1 cellular context compared by ENCODE assay signal in genomic region chr4:10006604-10007435, GRCh38.
TF ChIP-seq lines count a peak whose summit lies in the region.

No MANE protein-coding gene starts in this region.

TF ChIP-seq in GM12878, 131 proteins besides CTCF, POLR2A, EP300 and RAD21 (continued from another document and continues in another):
- TF ChIP-seq PKNOX1 (IDR thresholded peaks at IDR 0.05) (no peak), RUNX3 (IDR thresholded peaks at IDR 0.05; ENCODE audit: low read length) (peak; percentile 64), HCFC1 (IDR thresholded peaks at IDR 0.05; ENCODE audit: low read length) (no peak), POLR2AphosphoS2 (IDR thresholded peaks at IDR 0.05; ENCODE audit: low read depth, low read length) (no peak), JUND (IDR thresholded peaks at IDR 0.05; ENCODE audit: low read depth, low read length) (no peak), JUNB (IDR thresholded peaks at IDR 0.05) (no peak), FOXM1 (IDR thresholded peaks at IDR 0.05; ENCODE audit: low read depth, low read length) (no peak), DPF2 (IDR thresholded peaks at IDR 0.05) (peak; percentile 27; the same call in 1 of the 2 replicates), CHD1 (IDR thresholded peaks at IDR 0.05; ENCODE audit: low read depth, low read length) (0 out of 2 replicates have a peak, but pooled peaks have one; percentile 30), SMAD5 (IDR thresholded peaks at IDR 0.05; ENCODE audit: low read depth) (no peak), PML (IDR thresholded peaks at IDR 0.05; ENCODE audit: low read length) (no peak; the same call in 1 of the 2 replicates), CBX3 (IDR thresholded peaks at IDR 0.05; ENCODE audit: borderline replicate concordance, low read depth) (no peak), YY1 (IDR thresholded peaks at IDR 0.05; ENCODE audit: low read depth, low read length) (peak; percentile 40; the same call in 1 of the 2 replicates), ASH2L (IDR thresholded peaks at IDR 0.05; ENCODE audit: borderline replicate concordance, low read depth) (no peak), MLLT1 (IDR thresholded peaks at IDR 0.05) (peak; percentile 82), SKIL (IDR thresholded peaks at IDR 0.05; ENCODE audit: low read depth, poor library complexity, severe bottlenecking) (no peak), MEF2B (IDR thresholded peaks at IDR 0.05; ENCODE audit: partially characterized antibody, poor library complexity, severe bottlenecking) (peak; percentile 94), PAX5 (IDR thresholded peaks at IDR 0.05; ENCODE audit: borderline replicate concordance, low read depth, low read length) (no peak), FOS (IDR thresholded peaks at IDR 0.05; ENCODE audit: borderline replicate concordance, extremely low read depth, insufficient read length) (no peak), SP1 (IDR thresholded peaks at IDR 0.05; ENCODE audit: low read depth, low read length) (no peak), CHD2 (IDR thresholded peaks at IDR 0.05; ENCODE audit: borderline replicate concordance, low read depth, low read length) (0 out of 2 replicates have a peak, but pooled peaks have one; percentile 14), REST (IDR thresholded peaks at IDR 0.05; ENCODE audit: low read depth, low read length) (no peak), EED (IDR thresholded peaks at IDR 0.05; ENCODE audit: low read depth) (peak; percentile 96), RFX5 (IDR thresholded peaks at IDR 0.05; ENCODE audit: low read depth, low read length) (no peak), SMC3 (IDR thresholded peaks at IDR 0.05; ENCODE audit: borderline replicate concordance, low read length) (peak; percentile 7; the same call in 1 of the 2 replicates), BMI1 (IDR thresholded peaks at IDR 0.05; ENCODE audit: borderline replicate concordance) (no peak), CHD4 (IDR thresholded peaks at IDR 0.05) (no peak), SUPT20H (IDR thresholded peaks at IDR 0.05; ENCODE audit: borderline replicate concordance, control insufficient read depth, low read depth, low read length) (no peak), NFXL1 (IDR thresholded peaks at IDR 0.05; ENCODE audit: borderline replicate concordance) (no peak), HSF1 (IDR thresholded peaks at IDR 0.05; ENCODE audit: low read depth, low read length) (0 out of 2 replicates have a peak, but pooled peaks have one; percentile 13), ZNF24 (IDR thresholded peaks at IDR 0.05) (no peak), STAT3 (IDR thresholded peaks at IDR 0.05; ENCODE audit: low read depth, low read length) (no peak), ATF3 (IDR thresholded peaks at IDR 0.05; ENCODE audit: borderline replicate concordance, extremely low read depth, low read depth, low read length) (no peak), KAT2A (conservative IDR thresholded peaks at IDR 0.05; ENCODE audit: control insufficient read depth, low read depth, low read length) (no peak), NR2F1 (conservative IDR thresholded peaks at IDR 0.05) (peak; percentile 9; the same call in 1 of the 2 replicates), TCF3 (IDR thresholded peaks at IDR 0.05; ENCODE audit: borderline replicate concordance, insufficient read depth, low read depth, low read length) (no peak), ZBTB11 (CRISPR knock-in tag; IDR thresholded peaks at IDR 0.05) (no peak), ZSCAN29 (IDR thresholded peaks at IDR 0.05) (no peak), BRCA1 (IDR thresholded peaks at IDR 0.05; ENCODE audit: low read depth, low read length) (no peak), SIX5 (IDR thresholded peaks at IDR 0.05; ENCODE audit: low read depth, low read length, severe bottlenecking) (no peak), MYB (IDR thresholded peaks at IDR 0.05; ENCODE audit: borderline replicate concordance, low read depth, low read length) (no peak), PRDM15 (CRISPR knock-in tag; IDR thresholded peaks at IDR 0.05) (no peak), EZH2 (IDR thresholded peaks at IDR 0.05; ENCODE audit: borderline replicate concordance, control insufficient read depth, low read depth, low read length) (no peak), NR2C2 (IDR thresholded peaks at IDR 0.05; ENCODE audit: borderline replicate concordance, control insufficient read depth, insufficient read length, low read depth) (no peak), ETV6 (conservative IDR thresholded peaks at IDR 0.05 in 1 of 2, IDR thresholded peaks at IDR 0.05 in 1 of 2; ENCODE audit: borderline replicate concordance in 1 of 2, low read depth in 1 of 2) (peak in 1 of 2 experiments; percentile 42; a peak in 1 of 4 replicates), NFIC (IDR thresholded peaks at IDR 0.05; ENCODE audit: low read depth, low read length) (no peak; the same call in 1 of the 2 replicates), CBX5 (IDR thresholded peaks at IDR 0.05; ENCODE audit: low read depth) (no peak; the same call in 1 of the 2 replicates), PAX8 (IDR thresholded peaks at IDR 0.05) (no peak), MAX (IDR thresholded peaks at IDR 0.05; ENCODE audit: low read depth, low read length) (no peak)
